Comparison of ENCODE assay signal across 8 cellular contexts in genomic region chr19:39891660-39892505, GRCh38. TPM values are rescaled to one million over a fixed set of nuclear protein-coding genes. Genes with fewer than 3 reads are reported as not detected.
DNase-seq lines count a peak whose midpoint lies in the region; ATAC-seq, FAIRE-seq and TF ChIP-seq lines count a peak whose summit lies in the region.
"Not testable (repeated sequence)": the region's sequence is repeated elsewhere in the genome, so short reads cannot be mapped to it uniquely, and the experiment has no call there.

No MANE protein-coding gene starts in this region.

- H2BK20ac ChIP-seq in H9 (ENCODE audit: low read depth, low read length, poor library complexity, severe bottlenecking); H1 (ENCODE audit: low read length): not testable (repeated sequence)

- not testable (repeated sequence) for H3K9me3 Mint-ChIP-seq in H9; osteocyte (ENCODE audit: unreplicated experiment); stimulated activated naive B cell treated with anti-CD40 and anti-IgM and Interleukin-4, amounts not matched to agents 10 μg/mL and 1 μg/mL and 100 μg/mL, for 72 hours

- not testable (repeated sequence) for H2BK5ac ChIP-seq in H9 (ENCODE audit: insufficient read length, low read length); H1 (ENCODE audit: low read depth, low read length)

- H3K56ac ChIP-seq in H9 (ENCODE audit: insufficient read length, low read depth, low read length); H1 (replicated peaks; ENCODE audit: insufficient read length, low read depth, low read length): not testable (repeated sequence)

- peak; percentile 91 for DNase-seq in H9
- DNase-seq in SHP77 treated with DMSO at 0.1 percent for 48 hours (lab: John Stamatoyannopoulos, UW), result peak; percentile 82
- DNase-seq in adrenal gland, result peak; percentile 56 to 82 (median 77)
- DNase-seq in H1 (ENCODE audit: low read depth in 1 of 2, low spot score in 2 of 2), result peak in 1 of 2 experiments; percentile 70
- DNase-seq in right atrium auricular region (ENCODE audit: low spot score), result peak; percentile 54
- DNase-seq in lung (ENCODE audit: low spot score), result peak; percentile 32
- peak; percentile 87 for DNase-seq in osteocyte (ENCODE audit: extremely low spot score, unreplicated experiment)
- DNase-seq in stimulated activated naive B cell treated with anti-CD40 and anti-IgM and Interleukin-4, amounts not matched to agents 10 μg/mL and 1 μg/mL and 100 μg/mL, for 72 hours, result not testable (repeated sequence)

- H3K4ac ChIP-seq in H9 (ENCODE audit: low read depth, low read length); H1 (replicated peaks; ENCODE audit: insufficient read length, low read depth, low read length): not testable (repeated sequence)

- not testable (repeated sequence) for H3K4me3 ChIP-seq in adrenal gland; H1 (ENCODE audit: extremely low read depth in 1 of 4, insufficient read depth in 2 of 4, low read depth in 3 of 4, low read length in 4 of 4); right atrium auricular region; lung

- not testable (repeated sequence) for ATAC-seq in lung (ENCODE audit: insufficient read depth, low FRiP score)
- peak; percentile 23 to 58 for ATAC-seq in stimulated activated naive B cell treated with anti-CD40 and anti-IgM and Interleukin-4, amounts not matched to agents 10 μg/mL and 1 μg/mL and 100 μg/mL, for 72 hours (replicated peaks)

- H4K20me1 ChIP-seq in H9 (ENCODE audit: control insufficient read depth, insufficient read depth, insufficient read length); H1 (replicated peaks in 1 of 2; ENCODE audit: control insufficient read depth in 1 of 2, insufficient read depth in 2 of 2, low read length in 2 of 2): not testable (repeated sequence)

- H3K36me3 ChIP-seq in adrenal gland (replicated peaks in 1 of 2); H1 (ENCODE audit: control insufficient read depth in 2 of 4, insufficient read depth in 4 of 4, low read length in 3 of 4); right atrium auricular region; lung (ENCODE audit: control insufficient read depth in 2 of 2, insufficient read depth in 2 of 2, low read length in 2 of 2): not testable (repeated sequence)

- H3K27me3 Mint-ChIP-seq in H9 (ENCODE audit: low read depth); osteocyte (ENCODE audit: unreplicated experiment); stimulated activated naive B cell treated with anti-CD40 and anti-IgM and Interleukin-4, amounts not matched to agents 10 μg/mL and 1 μg/mL and 100 μg/mL, for 72 hours: not testable (repeated sequence)

- not testable (repeated sequence) for H3K9me3 ChIP-seq in H9 (ENCODE audit: control insufficient read depth, low read depth, low read length); adrenal gland (replicated peaks in 1 of 3); H1 (ENCODE audit: insufficient read depth in 2 of 2, low read depth in 1 of 2, low read length in 1 of 2); right atrium auricular region; lung (ENCODE audit: control insufficient read depth in 2 of 2, insufficient read depth in 1 of 2, low read length in 1 of 2)

- TF ChIP-seq RAD21 in H1 (IDR thresholded peaks at IDR 0.05 in 1 of 2, conservative IDR thresholded peaks at IDR 0.05 in 1 of 2; ENCODE audit: low read depth in 2 of 2, low read length in 2 of 2), result not testable (repeated sequence)

- H3K27me3 ChIP-seq in H9 (ENCODE audit: insufficient read depth, low read length); H1 (replicated peaks in 1 of 4; ENCODE audit: control insufficient read depth in 3 of 4, extremely low read depth in 1 of 4, insufficient read depth in 3 of 4, low read length in 3 of 4); right atrium auricular region; lung (ENCODE audit: control insufficient read depth, insufficient read depth): not testable (repeated sequence)
- peaks cover 11% of the 10 kb centered on the region for H3K27me3 ChIP-seq in adrenal gland

- H2AK5ac ChIP-seq in H9 (ENCODE audit: insufficient read length, low read length); H1 (ENCODE audit: low read depth, low read length): not testable (repeated sequence)

- H3K36me3 Mint-ChIP-seq in H9 (ENCODE audit: insufficient read depth in 1 of 3, low read depth in 3 of 3); osteocyte (ENCODE audit: unreplicated experiment): not testable (repeated sequence)
- H3K36me3 Mint-ChIP-seq in stimulated activated naive B cell treated with anti-CD40 and anti-IgM and Interleukin-4, amounts not matched to agents 10 μg/mL and 1 μg/mL and 100 μg/mL, for 72 hours, result peaks cover 8 to 13% of the 10 kb centered on the region in 2 donors

- H3K4me2 ChIP-seq in H9 (ENCODE audit: insufficient read depth, insufficient read length, low read length); H1 (ENCODE audit: insufficient read depth in 1 of 2, low read depth in 2 of 2, low read length in 2 of 2): not testable (repeated sequence)

- intact Hi-C loops in adrenal gland (cut with DNase I), result not testable (repeated sequence)

- not testable (repeated sequence) for H3K27ac ChIP-seq in H9 (ENCODE audit: insufficient read length, low read depth, low read length); adrenal gland; H1 (ENCODE audit: low read depth, low read length); right atrium auricular region; lung (ENCODE audit: low read depth in 1 of 2, low read length in 1 of 2)

- not testable (repeated sequence) for H4K5ac ChIP-seq in H9 (ENCODE audit: insufficient read length, low read depth, low read length); H1 (ENCODE audit: insufficient read length, low read depth, low read length)

- TF ChIP-seq EP300 in H1 (IDR thresholded peaks at IDR 0.05; ENCODE audit: borderline replicate concordance in 1 of 2, low read depth in 2 of 2, low read length in 2 of 2), result not testable (repeated sequence)

- TF ChIP-seq POLR2A in adrenal gland (IDR thresholded peaks at IDR 0.05); H1 (IDR thresholded peaks at IDR 0.05; ENCODE audit: control extremely low read depth in 1 of 2, low read depth in 2 of 2, low read length in 2 of 2): not testable (repeated sequence)

- not testable (repeated sequence) for H3K79me2 ChIP-seq in H9 (ENCODE audit: insufficient read depth, low read length); H1 (ENCODE audit: control insufficient read depth in 1 of 2, insufficient read depth in 2 of 2, low read length in 2 of 2)

- not testable (repeated sequence) for H2AFZ ChIP-seq in H9 (ENCODE audit: low read length); H1 (ENCODE audit: low read length)

- H3K18ac ChIP-seq in H9 (ENCODE audit: insufficient read length, low read depth, low read length); H1 (ENCODE audit: extremely low read depth, low read length): not testable (repeated sequence)

- H3K4me1 Mint-ChIP-seq in H9; osteocyte (ENCODE audit: unreplicated experiment); stimulated activated naive B cell treated with anti-CD40 and anti-IgM and Interleukin-4, amounts not matched to agents 10 μg/mL and 1 μg/mL and 100 μg/mL, for 72 hours: not testable (repeated sequence)

- POLR2A ChIA-PET in H1 (lab: Charles Lee; ENCODE audit: partially characterized antibody), result not testable (repeated sequence)

- H3K14ac ChIP-seq in H9 (ENCODE audit: insufficient read depth, low read length); H1 (ENCODE audit: insufficient read length): not testable (repeated sequence)

- no CpG with 5 or more reads among the region's 64 CpGs for WGBS in H9 (ENCODE audit: extremely low coverage, insufficient read length, low lambda C conversion rate)
- 28 to 62% (median 46%) methylated on average over 24 to 64 of the region's 64 CpGs for WGBS in adrenal gland, 4 donors
- 85% methylated on average over 59 of the region's 64 CpGs; no CpG with 5 or more reads in 1 of the 2 experiments for WGBS in H1 (ENCODE audit: extremely low coverage in 1 of 2, insufficient coverage in 1 of 2, insufficient read length in 1 of 2, insufficient replicate concordance in 2 of 2, low coverage in 1 of 2, low lambda C conversion rate in 2 of 2, missing lambda C conversion rate in 1 of 2), 2 experiments
- WGBS in lung, 2 donors, result 41 to 54% methylated on average over 50 to 64 of the region's 64 CpGs

- H2BK120ac ChIP-seq in H9 (ENCODE audit: low read depth, low read length, poor library complexity, severe bottlenecking); H1 (replicated peaks; ENCODE audit: low read depth, low read length): not testable (repeated sequence)

- not testable (repeated sequence) for H3T11ph ChIP-seq in H9 (ENCODE audit: low read length)

- not testable (repeated sequence) for H4K91ac ChIP-seq in H9 (ENCODE audit: insufficient read length, low read depth, low read length); H1 (replicated peaks; ENCODE audit: insufficient read length, low read length)

- not testable (repeated sequence) for H3K9ac ChIP-seq in H9 (ENCODE audit: extremely low read depth, insufficient read length, low read length); H1 (replicated peaks in 1 of 4; ENCODE audit: extremely low read depth in 1 of 4, low read depth in 3 of 4, low read length in 3 of 4)

- H3K79me1 ChIP-seq in H9 (ENCODE audit: insufficient read depth, low read depth, low read length, poor library complexity, severe bottlenecking); H1 (ENCODE audit: low read depth, low read length): not testable (repeated sequence)

- H2BK12ac ChIP-seq in H9 (ENCODE audit: insufficient read length, low read depth, low read length); H1 (ENCODE audit: low read depth, low read length): not testable (repeated sequence)

- not testable (repeated sequence) for H2BK15ac ChIP-seq in H9 (ENCODE audit: low read depth, low read length); H1 (ENCODE audit: low read length)

- peak overlapping the region in 1 of 3 experiments; percentile 53; a peak in 1 of 7 replicates for H3K27ac Mint-ChIP-seq in H9
- not testable (repeated sequence) for H3K27ac Mint-ChIP-seq in osteocyte (ENCODE audit: unreplicated experiment); stimulated activated naive B cell treated with anti-CD40 and anti-IgM and Interleukin-4, amounts not matched to agents 10 μg/mL and 1 μg/mL and 100 μg/mL, for 72 hours

- H4K8ac ChIP-seq in H9 (replicated peaks; ENCODE audit: insufficient read length, low read depth, low read length), result not testable (repeated sequence)
- H4K8ac ChIP-seq in H1 (ENCODE audit: extremely low read depth, insufficient read depth, low read length), result peak overlapping the region; percentile 46; the same call in 1 of the 2 replicates

- not testable (repeated sequence) for H3K23ac ChIP-seq in H9 (ENCODE audit: insufficient read length, low read depth, low read length); H1 (ENCODE audit: insufficient read length)

- FAIRE-seq in H1 (lab: Jason Lieb, UNC), result not testable (repeated sequence)

- H3K4me1 ChIP-seq in H9 (ENCODE audit: insufficient read depth, low read length); adrenal gland (replicated peaks in 1 of 2); H1 (replicated peaks in 1 of 4; ENCODE audit: control insufficient read depth in 3 of 4, insufficient read depth in 4 of 4, low read length in 3 of 4); right atrium auricular region; lung (ENCODE audit: control insufficient read depth in 2 of 2, insufficient read depth in 2 of 2, low read length in 2 of 2): not testable (repeated sequence)

- not testable (repeated sequence) for TF ChIP-seq CTCF in H9 (conservative IDR thresholded peaks at IDR 0.05); H1 (IDR thresholded peaks at IDR 0.05; ENCODE audit: control extremely low read depth in 1 of 3, insufficient read depth in 1 of 3, low read depth in 1 of 3, low read length in 3 of 3); right atrium auricular region (IDR thresholded peaks at IDR 0.05); lung (IDR thresholded peaks at IDR 0.05; ENCODE audit: control extremely low read depth, extremely low read depth); osteocyte (IDR thresholded peaks at IDR 0.05)
- peak in 1 of 6 experiments; percentile 14 for TF ChIP-seq CTCF in adrenal gland (IDR thresholded peaks at IDR 0.05)

- CTCF ChIA-PET in H1 (lab: Charles Lee; ENCODE audit: partially characterized antibody), result interaction anchor here (0.6 to 1.6 kb wide), 3 partner anchors 13 to 398 kb away, joined by 3 to 6 read pairs (median 4); no protein-coding TSS in a partner anchor

- not testable (repeated sequence) for H3K4me3 Mint-ChIP-seq in H9; osteocyte (ENCODE audit: unreplicated experiment); stimulated activated naive B cell treated with anti-CD40 and anti-IgM and Interleukin-4, amounts not matched to agents 10 μg/mL and 1 μg/mL and 100 μg/mL, for 72 hours

- not testable (repeated sequence) for H3K23me2 ChIP-seq in H9 (ENCODE audit: insufficient read length, low read depth, low read length, poor library complexity, severe bottlenecking); H1 (ENCODE audit: low read depth, low read length)

RNA-seq across cellular contexts. Expression of gene FCGBP, which starts 42.6 kb away (rescaled TPM):
- total RNA-seq in H9 (2021) (0.13 and 0.15 TPM in 2 replicates), adrenal gland (100 to 1,000 TPM in 5 of 8 donors, 10 to 100 TPM in 3; 53.2 to 785 (median 211) TPM), right atrium auricular region (10 to 100 TPM in 1 of 2 donors, 1 to 10 TPM in 1; 3.6 to 45.5 TPM), lung (10 to 100 TPM; 49.5 to 65.8 TPM), osteocyte (0.21 and 0.38 TPM in 2 replicates)
- polyA plus RNA-seq in adrenal gland (1 to 10 TPM; 3.8 to 7.2 (median 4.4) TPM), H1 (2011; rRNA removed) (1.1 and 2.6 TPM in 2 replicates), lung (1 to 10 TPM; 1.3 to 3.4 TPM)
- total RNA-seq in H1 (2021; fragmentation: NEBNext Ultra II Directional; extraction: Animal tissue kit (Norgen Biotek cat#: 25700)), result 2.9 and 3.1 TPM in 2 replicates
- 2.0 TPM for polyA plus RNA-seq in H1 (2011; cell fraction: cytosol; rRNA removed)
- 7.4 TPM for polyA plus RNA-seq in H1 (2011; cell fraction: nucleus; rRNA removed)
- 1.6 to 3.0 TPM (median 2.0 TPM) in 4 replicates for polyA plus RNA-seq in H1 (2012, experiment 1 of 2)
- polyA plus RNA-seq in H1 (2012, experiment 2 of 2), result 1.2 TPM
- polyA plus RNA-seq in H1 (2013, experiment 1 of 2), result 0.61 TPM
- polyA plus RNA-seq in H1 (2013, experiment 2 of 2), result 0.55 TPM
- 1.2 and 2.8 TPM in 2 replicates for polyA minus RNA-seq in H1 (2011; rRNA and poly(A)+ RNA removed)
- 4.7 TPM for polyA minus RNA-seq in H1 (2011; cell fraction: cytosol; rRNA and poly(A)+ RNA removed)
- 7.3 TPM for polyA minus RNA-seq in H1 (2011; cell fraction: nucleus; rRNA and poly(A)+ RNA removed)

RNA-seq across cellular contexts. Expression of gene FBL, which starts 45.7 kb away (rescaled TPM):
- 621 and 625 TPM in 2 replicates for total RNA-seq in H9 (2021)
- 100 to 1,000 TPM in 4 of 8 donors, 10 to 100 TPM in 4; 52.4 to 196 (median 94.3) TPM for total RNA-seq in adrenal gland
- 100 to 1,000 TPM; 101 to 228 (median 214) TPM for polyA plus RNA-seq in adrenal gland
- 790 and 809 TPM in 2 replicates for total RNA-seq in H1 (2021; fragmentation: NEBNext Ultra II Directional; extraction: Animal tissue kit (Norgen Biotek cat#: 25700))
- 1,361 and 1,596 TPM in 2 replicates for polyA plus RNA-seq in H1 (2011; rRNA removed)
- polyA plus RNA-seq in H1 (2011; cell fraction: cytosol; rRNA removed), result 1,243 TPM
- polyA plus RNA-seq in H1 (2011; cell fraction: nucleus; rRNA removed), result 952 TPM
- 966 to 1,051 TPM (median 1,032 TPM) in 4 replicates for polyA plus RNA-seq in H1 (2012, experiment 1 of 2)
- polyA plus RNA-seq in H1 (2012, experiment 2 of 2), result 913 TPM
- polyA plus RNA-seq in H1 (2013, experiment 1 of 2), result 573 TPM
- polyA plus RNA-seq in H1 (2013, experiment 2 of 2), result 620 TPM
- polyA minus RNA-seq in H1 (2011; rRNA and poly(A)+ RNA removed), result 1,139 and 1,169 TPM in 2 replicates
- 277 TPM for polyA minus RNA-seq in H1 (2011; cell fraction: cytosol; rRNA and poly(A)+ RNA removed)
- 150 TPM for polyA minus RNA-seq in H1 (2011; cell fraction: nucleus; rRNA and poly(A)+ RNA removed)
- 10 to 100 TPM; 63.7 to 88.5 TPM for total RNA-seq in right atrium auricular region
- 100 to 1,000 TPM; 152 to 154 TPM for total RNA-seq in lung
- polyA plus RNA-seq in lung, result 100 to 1,000 TPM; 249 to 253 TPM
- total RNA-seq in osteocyte, result 161 and 172 TPM in 2 replicates

RNA-seq across cellular contexts. Expression of gene DYRK1B, which starts 57.9 kb away (rescaled TPM):
- total RNA-seq in H9 (2021), result 13.6 and 14.3 TPM in 2 replicates
- 10 to 100 TPM in 7 of 8 donors, 1 to 10 TPM in 1; 7.8 to 51.0 (median 25.5) TPM for total RNA-seq in adrenal gland
- polyA plus RNA-seq in adrenal gland, result 10 to 100 TPM; 18.7 to 66.6 (median 30.2) TPM
- total RNA-seq in H1 (2021; fragmentation: NEBNext Ultra II Directional; extraction: Animal tissue kit (Norgen Biotek cat#: 25700)), result 14.8 and 15.8 TPM in 2 replicates
- 6.9 and 13.6 TPM in 2 replicates for polyA plus RNA-seq in H1 (2011; rRNA removed)
- polyA plus RNA-seq in H1 (2011; cell fraction: cytosol; rRNA removed), result 4.5 TPM
- polyA plus RNA-seq in H1 (2011; cell fraction: nucleus; rRNA removed), result 18.1 TPM
- polyA plus RNA-seq in H1 (2012, experiment 1 of 2), result 6.9 to 16.5 TPM (median 11.2 TPM) in 4 replicates
- 10.4 TPM for polyA plus RNA-seq in H1 (2012, experiment 2 of 2)
- 9.1 TPM for polyA plus RNA-seq in H1 (2013, experiment 1 of 2)
- polyA plus RNA-seq in H1 (2013, experiment 2 of 2), result 9.4 TPM
- polyA minus RNA-seq in H1 (2011; rRNA and poly(A)+ RNA removed), result 4.7 and 13.1 TPM in 2 replicates
- polyA minus RNA-seq in H1 (2011; cell fraction: cytosol; rRNA and poly(A)+ RNA removed), result 12.2 TPM
- 11.7 TPM for polyA minus RNA-seq in H1 (2011; cell fraction: nucleus; rRNA and poly(A)+ RNA removed)
- 10 to 100 TPM; 11.1 to 14.5 TPM for total RNA-seq in right atrium auricular region
- total RNA-seq in lung, result 10 to 100 TPM; 25.5 to 25.6 TPM
- polyA plus RNA-seq in lung, result 10 to 100 TPM in 1 of 2 donors, 1 to 10 TPM in 1; 7.9 to 16.1 TPM
- total RNA-seq in osteocyte, result 31.7 and 34.0 TPM in 2 replicates
